9 cellular contexts compared by ENCODE assay signal in the genomic region with DNA sequence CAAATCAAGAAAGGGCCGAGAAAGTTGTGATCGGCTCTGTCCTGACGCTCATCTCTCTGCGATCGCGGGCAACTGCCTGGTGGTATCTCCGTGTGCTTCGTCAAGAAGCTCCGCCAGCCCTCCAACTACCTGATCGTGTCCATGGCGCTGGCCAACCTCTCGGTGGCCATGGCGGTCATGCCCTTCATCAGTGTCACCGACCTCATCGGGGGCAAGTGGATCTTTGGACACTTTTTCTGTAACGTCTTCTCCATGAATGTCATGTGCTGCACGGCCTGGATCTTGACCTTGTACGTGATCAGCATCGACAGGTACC. TPM values are rescaled to one million over a fixed set of nuclear protein-coding genes. Genes with fewer than 3 reads are reported as not detected.
A peak's percentile ranks its signal among the peaks of the same experiment; 100 is the strongest.
DNase-seq lines count a peak whose midpoint lies in the region; ATAC-seq and TF ChIP-seq lines count a peak whose summit lies in the region.
"Had no signal": no experiment of that assay in that cellular context is flagged by ENCODE, and none has a peak within 500 bp of the region (broad histone marks: within the 10 kb centered on the region; RNA-seq: fewer than 3 reads in every experiment).

No MANE protein-coding gene starts in this region.

- peaks cover 5% of the 10 kb centered on the region for H3K27me3 ChIP-seq in CD4-positive, CD25-positive, alpha-beta regulatory T cell (ENCODE audit: control insufficient read depth, insufficient read depth, low read length)
- H3K27me3 ChIP-seq in SJCRH30: no peaks in the 10 kb centered on the region
- H3K27me3 ChIP-seq in parathyroid adenoma (ENCODE audit: control insufficient read depth, insufficient read depth, low read length): no peaks in the 10 kb centered on the region

- H3K4me1 Mint-ChIP-seq in CD4-positive, CD25-positive, alpha-beta regulatory T cell: peaks cover 9 to 42% (median 18%) of the 10 kb centered on the region in 4 donors

- H3K4me1 ChIP-seq in CD4-positive, CD25-positive, alpha-beta regulatory T cell (ENCODE audit: control insufficient read depth, insufficient read depth, low read length, poor library complexity, severe bottlenecking): peaks cover 21% of the 10 kb centered on the region
- H3K4me1 ChIP-seq in SJCRH30 (peaks cover 4% of the 10 kb centered on the region; the same call in 1 of the 2 replicates), parathyroid adenoma (no peaks in the 10 kb centered on the region)

- peak overlapping the region; percentile 94 for H2AFZ ChIP-seq in parathyroid adenoma

- no peaks in the 10 kb centered on the region for H3K36me3 Mint-ChIP-seq in CD4-positive, CD25-positive, alpha-beta regulatory T cell

- H3K27me3 Mint-ChIP-seq in CD4-positive, CD25-positive, alpha-beta regulatory T cell: no peaks in the 10 kb centered on the region

- DNase-seq in CD4-positive, CD25-positive, alpha-beta regulatory T cell: no peak
- DNase-seq in SJCRH30: no peak
- DNase-seq in fibroblast of pulmonary artery (ENCODE audit: low read depth): no peak
- no peak for DNase-seq in NK-92 treated with Interleukin-12 subunit alpha and Interleukin-12 subunit beta, amount 100 ng/mL, for 24 hours (lab: John Stamatoyannopoulos, UW)
- no peak for DNase-seq in GF-D8 (lab: John Stamatoyannopoulos, UW)
- no peak for DNase-seq in SK-N-DZ (ENCODE audit: low spot score)

- TF ChIP-seq CTCF in fibroblast of pulmonary artery (IDR thresholded peaks at IDR 0.05; ENCODE audit: low read length, missing control alignments) (no peak), parathyroid adenoma (IDR thresholded peaks at IDR 0.05) (no peak)

- peak overlapping the region in 2 of 3 donors; percentile 84 to 93 for H3K27ac Mint-ChIP-seq in CD4-positive, CD25-positive, alpha-beta regulatory T cell

- no peak for ATAC-seq in CD4-positive, CD25-positive, alpha-beta regulatory T cell (ENCODE audit: low read depth in 2 of 2)
- ATAC-seq in HG02970 (IDR thresholded peaks at IDR 0.05; ENCODE audit: low FRiP score, unreplicated experiment): no peak

- no peak overlapping the region for H3K9ac ChIP-seq in parathyroid adenoma

- H3K4me2 ChIP-seq in parathyroid adenoma (ENCODE audit: low read length): peak overlapping the region; percentile 84

- peak overlapping the region; percentile 43 to 88 (median 86) for H3K4me3 Mint-ChIP-seq in CD4-positive, CD25-positive, alpha-beta regulatory T cell

- H3K9me3 ChIP-seq in CD4-positive, CD25-positive, alpha-beta regulatory T cell (ENCODE audit: control insufficient read depth in 2 of 2, low read length in 2 of 2): no peaks in the 10 kb centered on the region
- H3K9me3 ChIP-seq in SJCRH30 (replicated peaks): no peaks in the 10 kb centered on the region
- no peaks in the 10 kb centered on the region for H3K9me3 ChIP-seq in parathyroid adenoma (ENCODE audit: control insufficient read depth, low read length)

- peak overlapping the region; percentile 37 for H3K4me3 ChIP-seq in CD4-positive, CD25-positive, alpha-beta regulatory T cell (ENCODE audit: low read depth, low read length)
- H3K4me3 ChIP-seq in SJCRH30: peak overlapping the region; percentile 95
- H3K4me3 ChIP-seq in fibroblast of pulmonary artery (replicated peaks; ENCODE audit: low read depth, low read length): peak overlapping the region; percentile 94
- peak overlapping the region; percentile 58 for H3K4me3 ChIP-seq in parathyroid adenoma (ENCODE audit: low read depth, low read length)

- peaks cover 0 to 1% (median 0%) of the 10 kb centered on the region in 7 donors for H3K9me3 Mint-ChIP-seq in CD4-positive, CD25-positive, alpha-beta regulatory T cell

- H3K79me2 ChIP-seq in parathyroid adenoma: peaks cover 2% of the 10 kb centered on the region

- peak overlapping the region; percentile 79 for H3K27ac ChIP-seq in CD4-positive, CD25-positive, alpha-beta regulatory T cell (ENCODE audit: insufficient read depth, low read length, poor library complexity, severe bottlenecking)
- H3K27ac ChIP-seq in SJCRH30: peak overlapping the region; percentile 65
- peak overlapping the region; percentile 83 for H3K27ac ChIP-seq in parathyroid adenoma

- H3K36me3 ChIP-seq in CD4-positive, CD25-positive, alpha-beta regulatory T cell (ENCODE audit: control insufficient read depth, insufficient read depth, low read length): no peaks in the 10 kb centered on the region
- H3K36me3 ChIP-seq in SJCRH30 (no peaks in the 10 kb centered on the region), parathyroid adenoma (ENCODE audit: control insufficient read depth, insufficient read depth, low read length) (no peaks in the 10 kb centered on the region)

RNA-seq across cellular contexts. Expression of gene HEBP1, which starts 1.6 kb away (rescaled TPM):
- total RNA-seq in CD4-positive, CD25-positive, alpha-beta regulatory T cell: 12.1 TPM
- polyA plus RNA-seq in CD4-positive, CD25-positive, alpha-beta regulatory T cell: 10 to 100 TPM; 18.4 to 26.3 (median 21.8) TPM
- total RNA-seq in SJCRH30 (2014; rRNA removed; shearing (Covaris generic)): 9.0 and 9.1 TPM in 2 replicates
- 4.4 and 5.2 TPM in 2 replicates for polyA plus RNA-seq in SK-N-DZ (2014; cell fraction: cytosol; rRNA removed)
- 1.0 and 6.1 TPM in 2 replicates for polyA plus RNA-seq in SK-N-DZ (2014; cell fraction: nucleus; rRNA removed)

RNA-seq across cellular contexts. Expression of gene FAM234B, which starts 42.5 kb away (rescaled TPM):
- total RNA-seq in CD4-positive, CD25-positive, alpha-beta regulatory T cell: 4.5 TPM
- 1 to 10 TPM; 1.3 to 3.0 (median 2.1) TPM for polyA plus RNA-seq in CD4-positive, CD25-positive, alpha-beta regulatory T cell
- 8.4 and 9.1 TPM in 2 replicates for total RNA-seq in SJCRH30 (2014; rRNA removed; shearing (Covaris generic))
- 10.1 and 13.6 TPM in 2 replicates for polyA plus RNA-seq in SK-N-DZ (2014; cell fraction: cytosol; rRNA removed)
- polyA plus RNA-seq in SK-N-DZ (2014; cell fraction: nucleus; rRNA removed): 6.1 and 7.3 TPM in 2 replicates

RNA-seq across cellular contexts. Expression of gene GPRC5D, which starts 49.7 kb away (rescaled TPM):
- not detected for total RNA-seq in CD4-positive, CD25-positive, alpha-beta regulatory T cell
- 1 to 10 TPM in 3 of 4 donors, not detected in 1; 1.1 to 1.5 (median 1.3) TPM for polyA plus RNA-seq in CD4-positive, CD25-positive, alpha-beta regulatory T cell
- not detected in 2 replicates for total RNA-seq in SJCRH30 (2014; rRNA removed; shearing (Covaris generic))
- polyA plus RNA-seq in SK-N-DZ (2014; cell fraction: cytosol; rRNA removed): not detected in 2 replicates
- not detected in 2 replicates for polyA plus RNA-seq in SK-N-DZ (2014; cell fraction: nucleus; rRNA removed)
- total RNA-seq: LHCN-M2 had no signal

Comparison
In these comparisons a context has a peak if more than half of its experiments do, and no peak if none do; other contexts are left out.
1. H3K4me3 ChIP-seq: peak in every context shown above with its lines; median percentile 95 in SJCRH30; 94 in fibroblast of pulmonary artery; 58 in parathyroid adenoma; 37 in CD4-positive, CD25-positive, alpha-beta regulatory T cell.